9 cellular contexts compared by ENCODE assay signal in genomic region chr1:869499-870244, GRCh38. TPM values are rescaled to one million over a fixed set of nuclear protein-coding genes. Genes with fewer than 3 reads are reported as not detected.
DNase-seq lines count a peak whose midpoint lies in the region; ATAC-seq, FAIRE-seq and TF ChIP-seq lines count a peak whose summit lies in the region.
"Had no signal": no experiment of that assay in that cellular context is flagged by ENCODE, and none has a peak within 500 bp of the region (broad histone marks: within the 10 kb centered on the region; RNA-seq: fewer than 3 reads in every experiment).

No MANE protein-coding gene starts in this region.

- peak; percentile 96 for ATAC-seq in SK-N-SH treated with all-trans-retinoic acid at 6 μM for 48 hours
- no peak for ATAC-seq in HG03159 (IDR thresholded peaks at IDR 0.05; ENCODE audit: unreplicated experiment)

- intact Hi-C loops in posterior vena cava (cut with DNase I) = no loop called here

- DNase-seq in COLO829 (ENCODE audit: low spot score) (peak; percentile 32), HTR-8/SVneo (ENCODE audit: insufficient read length, low spot score) (peak; percentile 50), glomerular visceral epithelial cell (ENCODE audit: extremely low spot score) (peak; percentile 68), posterior vena cava (ENCODE audit: low spot score) (peak; percentile 92), ureter (ENCODE audit: low spot score) (peak; percentile 61)
- DNase-seq in activated gamma-delta T cell treated with anti-CD3 and anti-CD28 coated beads, Interleukin-2, amount 50 U/mL, for 16 hours (ENCODE audit: low read depth) = peak; percentile 75

- FAIRE-seq in HTR-8/SVneo (lab: Jason Lieb, UNC) = no peak

TF ChIP-seq in SK-N-SH treated with all-trans-retinoic acid at 6 μM for 48 hours, 23 proteins besides CTCF, POLR2A, EP300 and RAD21:
- TF ChIP-seq BACH2 (CRISPR knock-in tag; IDR thresholded peaks at IDR 0.05; ENCODE audit: borderline replicate concordance) (no peak), CSDC2 (CRISPR knock-in tag; IDR thresholded peaks at IDR 0.05) (no peak), ISL1 (CRISPR knock-in tag; IDR thresholded peaks at IDR 0.05) (no peak), TOX (CRISPR knock-in tag; IDR thresholded peaks at IDR 0.05; ENCODE audit: borderline replicate concordance) (no peak), SNAI2 (CRISPR knock-in tag; IDR thresholded peaks at IDR 0.05) (peak; percentile 94)

RNA-seq across cellular contexts. Expression of gene SAMD11, which starts 54.1 kb away (rescaled TPM):
- total RNA-seq in posterior vena cava = 10 to 100 TPM; 16.5 to 38.0 TPM
- 13.9 TPM for total RNA-seq in ureter
- total RNA-seq: T-helper 1 cell treated with Interleukin-12 subunit alpha and Interleukin-12 subunit beta and Interleukin-4 antibody, amounts not matched to agents 30 ng/mL and 1 ng/mL, for 36 hours had no signal

Comparison
In these comparisons a context has a peak if more than half of its experiments do, and no peak if none do; other contexts are left out.
1. DNase-seq: peak in every context shown above with its lines; median percentile 92 in posterior vena cava; 75 in activated gamma-delta T cell treated with anti-CD3 and anti-CD28 coated beads, Interleukin-2, amount 50 U/mL, for 16 hours; 68 in glomerular visceral epithelial cell; 61 in ureter; 50 in HTR-8/SVneo; 32 in COLO829.